Comparison of ENCODE assay signal across 8 cellular contexts in genomic region chr12:6367065-6367968, GRCh38. TPM values are rescaled to one million over a fixed set of nuclear protein-coding genes. Genes with fewer than 3 reads are reported as not detected.
DNase-seq lines count a peak whose midpoint lies in the region; ATAC-seq and TF ChIP-seq lines count a peak whose summit lies in the region.

No MANE protein-coding gene starts in this region.

- H3K9me3 ChIP-seq in H9 (ENCODE audit: control insufficient read depth, low read depth, low read length) (no peaks in the 10 kb centered on the region), PC-3 (ENCODE audit: low read length) (no peaks in the 10 kb centered on the region)

- H3K4me3 ChIP-seq in PC-3 (ENCODE audit: low read length) (no peak overlapping the region), brain microvascular endothelial cell (ENCODE audit: low read depth, low read length) (no peak overlapping the region)

- no peak for ATAC-seq in PC-3

- TF ChIP-seq CTCF in H9 (conservative IDR thresholded peaks at IDR 0.05): peak; percentile 41; the same call in 2 of the 3 replicates
- TF ChIP-seq CTCF in PC-3 (conservative IDR thresholded peaks at IDR 0.05; ENCODE audit: low read depth, low read length): peak; percentile 39
- peak; percentile 48 for TF ChIP-seq CTCF in brain microvascular endothelial cell (IDR thresholded peaks at IDR 0.05; ENCODE audit: low read depth, low read length, missing control alignments)
- peak; percentile 31 for TF ChIP-seq CTCF in neural crest cell (conservative IDR thresholded peaks at IDR 0.05)

- no peak overlapping the region for H3K4ac ChIP-seq in H9 (ENCODE audit: low read depth, low read length)

- H3K36me3 Mint-ChIP-seq in H9 (ENCODE audit: insufficient read depth in 1 of 3, low read depth in 3 of 3) (peaks cover 16 to 59% (median 46%) of the 10 kb centered on the region in 3 experiments), neural crest cell (ENCODE audit: low read depth) (no peaks in the 10 kb centered on the region)

- in situ Hi-C loops in brain microvascular endothelial cell (cut with HindIII; ENCODE audit: low pct_ligation_motif_present, low sequenced_read_pairs): no loop called here

- H2BK15ac ChIP-seq in H9 (ENCODE audit: low read depth, low read length): no peak overlapping the region

- no peak overlapping the region for H3T11ph ChIP-seq in H9 (ENCODE audit: low read length)

- no peak overlapping the region for H4K5ac ChIP-seq in H9 (ENCODE audit: insufficient read length, low read depth, low read length)

- POLR2A ChIA-PET in PC-3 (lab: Charles Lee; ENCODE audit: unreplicated experiment): interaction anchor here (0.6 kb wide), 1 partner anchor 377 kb away, joined by 3 read pairs; no protein-coding TSS in a partner anchor

- DNase-seq in DMS 273 (lab: John Stamatoyannopoulos, UW; ENCODE audit: unreplicated experiment) (peak; percentile 50), DMS 273 treated with DMSO at 0.1 percent for 48 hours (lab: John Stamatoyannopoulos, UW) (no peak), H9 (no peak), PC-3 (peak; percentile 36), brain microvascular endothelial cell (no peak), neural crest cell (ENCODE audit: low read depth, low spot score) (no peak), T1000 (lab: John Stamatoyannopoulos, UW) (no peak), A172 (ENCODE audit: low spot score) (no peak)

- H3K9ac ChIP-seq in H9 (ENCODE audit: extremely low read depth, insufficient read length, low read length) (no peak overlapping the region), PC-3 (ENCODE audit: low read length) (no peak overlapping the region)

- no peak overlapping the region for H2BK20ac ChIP-seq in H9 (ENCODE audit: low read depth, low read length, poor library complexity, severe bottlenecking)

- H3K79me1 ChIP-seq in H9 (ENCODE audit: insufficient read depth, low read depth, low read length, poor library complexity, severe bottlenecking): peaks cover 9% of the 10 kb centered on the region

- intact Hi-C loops in PC-3 (cut with micrococcal nuclease): no loop called here

- no peak overlapping the region for H2AK5ac ChIP-seq in H9 (ENCODE audit: insufficient read length, low read length)

- no peak overlapping the region for H3K18ac ChIP-seq in H9 (ENCODE audit: insufficient read length, low read depth, low read length)

- CTCF ChIA-PET in PC-3 (lab: Charles Lee): interaction anchor here (0.6 kb wide), 1 partner anchor 28 kb away, joined by 3 read pairs; no protein-coding TSS in a partner anchor

- no peaks in the 10 kb centered on the region for H3K27me3 ChIP-seq in H9 (ENCODE audit: insufficient read depth, low read length)
- H3K27me3 ChIP-seq in PC-3 (ENCODE audit: low read length): no peaks in the 10 kb centered on the region
- no peaks in the 10 kb centered on the region for H3K27me3 ChIP-seq in brain microvascular endothelial cell (replicated peaks)

- H2BK12ac ChIP-seq in H9 (ENCODE audit: insufficient read length, low read depth, low read length): no peak overlapping the region

- peak overlapping the region in 2 of 3 experiments; percentile 68 to 80; a peak in 2 of 7 replicates for H3K27ac Mint-ChIP-seq in H9
- H3K27ac Mint-ChIP-seq in neural crest cell (ENCODE audit: unreplicated experiment): no peak overlapping the region

- H3K4me3 Mint-ChIP-seq in H9: no peak overlapping the region
- H3K4me3 Mint-ChIP-seq in neural crest cell: no peak overlapping the region

- H2AFZ ChIP-seq in H9 (ENCODE audit: low read length): no peak overlapping the region
- H2AFZ ChIP-seq in PC-3 (ENCODE audit: low read length): no peak overlapping the region

- no peaks in the 10 kb centered on the region for H4K20me1 ChIP-seq in H9 (ENCODE audit: control insufficient read depth, insufficient read depth, insufficient read length)
- H4K20me1 ChIP-seq in PC-3 (ENCODE audit: low read length): no peaks in the 10 kb centered on the region

- no peak overlapping the region for H3K14ac ChIP-seq in H9 (ENCODE audit: insufficient read depth, low read length)

- H3K56ac ChIP-seq in H9 (ENCODE audit: insufficient read length, low read depth, low read length): no peak overlapping the region

- no peaks in the 10 kb centered on the region; a peak in 1 of 5 replicates for H3K9me3 Mint-ChIP-seq in H9
- H3K9me3 Mint-ChIP-seq in neural crest cell: no peaks in the 10 kb centered on the region

- H3K4me1 ChIP-seq in H9 (ENCODE audit: insufficient read depth, low read length) (peaks cover 10% of the 10 kb centered on the region; the same call in 1 of the 2 replicates), PC-3 (ENCODE audit: insufficient read depth, low read length) (peaks cover 59% of the 10 kb centered on the region)

- H3K4me1 Mint-ChIP-seq in H9: peaks cover 42 to 43% of the 10 kb centered on the region in 2 experiments
- peaks cover 12% of the 10 kb centered on the region for H3K4me1 Mint-ChIP-seq in neural crest cell

- H3K36me3 ChIP-seq in PC-3 (ENCODE audit: low read depth, low read length): no peaks in the 10 kb centered on the region
- H3K36me3 ChIP-seq in brain microvascular endothelial cell (replicated peaks): no peaks in the 10 kb centered on the region

- H3K23ac ChIP-seq in H9 (ENCODE audit: insufficient read length, low read depth, low read length): no peak overlapping the region

- H4K91ac ChIP-seq in H9 (ENCODE audit: insufficient read length, low read depth, low read length): no peak overlapping the region

- no peaks in the 10 kb centered on the region for H3K27me3 Mint-ChIP-seq in H9 (ENCODE audit: low read depth)
- H3K27me3 Mint-ChIP-seq in neural crest cell (ENCODE audit: low read depth): peaks cover 7% of the 10 kb centered on the region

- WGBS in H9 (ENCODE audit: extremely low coverage, insufficient read length, low lambda C conversion rate): no CpG with 5 or more reads among the region's 11 CpGs

- H3K23me2 ChIP-seq in H9 (ENCODE audit: insufficient read length, low read depth, low read length, poor library complexity, severe bottlenecking): peaks cover 13% of the 10 kb centered on the region

- H3K27ac ChIP-seq in H9 (ENCODE audit: insufficient read length, low read depth, low read length) (no peak overlapping the region), PC-3 (ENCODE audit: low read length) (0 out of 2 replicates have a peak overlapping the region, but pooled peaks have one; percentile 23), brain microvascular endothelial cell (no peak overlapping the region)

- no TSS peak for BruUV-seq in PC-3 (replicated peaks; lab: Mats Ljungman, UMichigan)

- no peak overlapping the region for H2BK120ac ChIP-seq in H9 (ENCODE audit: low read depth, low read length, poor library complexity, severe bottlenecking)

- H3K4me2 ChIP-seq in H9 (ENCODE audit: insufficient read depth, insufficient read length, low read length) (no peak overlapping the region), PC-3 (ENCODE audit: low read length) (0 out of 2 replicates have a peak overlapping the region, but pooled peaks have one; percentile 21)

- peaks cover 2% of the 10 kb centered on the region for H3F3A ChIP-seq in PC-3 (ENCODE audit: low read length, unreplicated experiment)

- H4K8ac ChIP-seq in H9 (replicated peaks; ENCODE audit: insufficient read length, low read depth, low read length): no peak overlapping the region

- no peak overlapping the region for H2BK5ac ChIP-seq in H9 (ENCODE audit: insufficient read length, low read length)

- no peaks in the 10 kb centered on the region for H3K9me2 ChIP-seq in PC-3 (replicated peaks; ENCODE audit: low read length)

- peaks cover 18% of the 10 kb centered on the region for H3K79me2 ChIP-seq in H9 (ENCODE audit: insufficient read depth, low read length)
- peaks cover 10% of the 10 kb centered on the region; the same call in 1 of the 2 replicates for H3K79me2 ChIP-seq in PC-3 (ENCODE audit: low read length)

RNA-seq across cellular contexts. Expression of gene SCNN1A, which starts 8.0 kb away (rescaled TPM):
- total RNA-seq in H9 (2021) (104 and 111 TPM in 2 replicates), PC-3 (2014; rRNA removed) (2.3 and 2.9 TPM in 2 replicates), neural crest cell (not detected in 2 replicates)
- 0.07 and 2.9 TPM in 2 replicates for total RNA-seq in A172 (2014; rRNA removed; shearing (Covaris generic))

RNA-seq across cellular contexts. Expression of gene LTBR, which starts 16.6 kb away (rescaled TPM):
- total RNA-seq in H9 (2021) (3.4 and 4.8 TPM in 2 replicates), PC-3 (2014; rRNA removed) (160 and 163 TPM in 2 replicates), neural crest cell (1.6 and 1.7 TPM in 2 replicates)
- total RNA-seq in A172 (2014; rRNA removed; shearing (Covaris generic)): not detected in 2 replicates

RNA-seq across cellular contexts. Expression of gene TNFRSF1A, which starts 25.4 kb away (rescaled TPM):
- total RNA-seq in H9 (2021): 55.9 and 59.9 TPM in 2 replicates
- total RNA-seq in PC-3 (2014; rRNA removed): 95.1 and 97.4 TPM in 2 replicates
- 41.5 and 47.7 TPM in 2 replicates for total RNA-seq in neural crest cell
- 121 and 172 TPM in 2 replicates for total RNA-seq in A172 (2014; rRNA removed; shearing (Covaris generic))

RNA-seq across cellular contexts. Expression of gene PLEKHG6, which starts 56.8 kb away (rescaled TPM):
- total RNA-seq in H9 (2021): 17.7 and 20.0 TPM in 2 replicates
- total RNA-seq in PC-3 (2014; rRNA removed): 18.0 and 18.4 TPM in 2 replicates
- 0.47 and 0.55 TPM in 2 replicates for total RNA-seq in neural crest cell
- total RNA-seq in A172 (2014; rRNA removed; shearing (Covaris generic)): not detected in 2 replicates

Comparison
In these comparisons a context has a peak if more than half of its experiments do, and no peak if none do; other contexts are left out.
1. DNase-seq: peak in DMS 273 (single experiment) and PC-3 (single experiment); none in DMS 273 treated with DMSO at 0.1 percent for 48 hours (single experiment), H9 (single experiment), brain microvascular endothelial cell (single experiment), neural crest cell (single experiment), T1000 (single experiment) and A172 (single experiment).
2. RNA of gene SCNN1A, which starts 8.0 kb away (total RNA-seq): 104 to 111 TPM in H9; 2.3 to 2.9 TPM in PC-3, not detected in neural crest cell and 0.07 to 2.9 TPM in A172; every median in the first group is over 10 times any median in the second.
3. RNA of gene LTBR, which starts 16.6 kb away (total RNA-seq): 160 to 163 TPM in PC-3; 3.4 to 4.8 TPM in H9, 1.6 to 1.7 TPM in neural crest cell and not detected in A172; every median in the first group is over 10 times any median in the second.
4. Peak in every context shown above with its lines, with median percentiles within 50 percentile points of each other: CTCF ChIP-seq.